8 cellular contexts compared by ENCODE assay signal in the genomic region with DNA sequence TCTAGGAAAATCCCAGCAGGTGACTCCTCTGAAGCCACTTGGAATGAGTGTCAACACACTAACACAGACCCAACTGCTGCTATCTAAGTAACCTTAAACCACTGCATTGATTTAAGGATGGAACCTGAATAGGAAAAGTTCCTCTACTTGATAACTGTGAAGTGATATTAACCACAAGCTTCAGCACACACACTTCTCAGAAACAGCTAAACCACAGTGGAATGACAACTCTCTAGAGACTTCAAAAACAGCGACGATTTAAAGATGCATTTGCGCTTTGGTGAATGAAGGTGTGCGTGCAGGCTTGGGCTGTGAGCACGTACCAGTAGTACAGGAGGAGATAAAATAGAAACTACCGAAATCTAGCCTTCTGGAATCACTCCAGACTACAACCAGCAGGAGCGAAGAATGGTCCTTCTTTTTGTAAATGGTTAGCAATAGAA.
DNase-seq lines count a peak whose midpoint lies in the region; ATAC-seq, FAIRE-seq and TF ChIP-seq lines count a peak whose summit lies in the region.

No MANE protein-coding gene starts in this region.

- DNase-seq in A549 (ENCODE audit: low read depth in 1 of 2, low spot score in 1 of 2) (peak in 1 of 2 experiments; percentile 14), MG63 (no peak), fibroblast of lung (ENCODE audit: low read depth in 2 of 2) (peak; percentile 34 to 68), vagina (ENCODE audit: extremely low spot score in 2 of 2) (no peak), NCI-H1694 (lab: John Stamatoyannopoulos, UW) (no peak)
- DNase-seq in activated CD8-positive, alpha-beta T cell treated with anti-CD3 and anti-CD28 coated beads for 36 hours = peak; percentile 74

- H3K36me3 ChIP-seq in MG63 = no peaks in the 10 kb centered on the region
- H3K36me3 ChIP-seq in fibroblast of lung (ENCODE audit: control insufficient read depth, insufficient read depth, low read length) = no peaks in the 10 kb centered on the region
- H3K36me3 ChIP-seq in parathyroid adenoma (ENCODE audit: control insufficient read depth, insufficient read depth, low read length) = no peaks in the 10 kb centered on the region
- no peaks in the 10 kb centered on the region for H3K36me3 ChIP-seq in vagina

- peak; percentile 73 for FAIRE-seq in A549 (lab: Jason Lieb, UNC)

- TF ChIP-seq CTCF in A549 (IDR thresholded peaks at IDR 0.05) (no peak), fibroblast of lung (conservative IDR thresholded peaks at IDR 0.05 in 1 of 2, IDR thresholded peaks at IDR 0.05 in 1 of 2; ENCODE audit: low read depth in 1 of 2, low read length in 2 of 2) (no peak), parathyroid adenoma (IDR thresholded peaks at IDR 0.05) (no peak), vagina (IDR thresholded peaks at IDR 0.05) (no peak)
- TF ChIP-seq CTCF in activated CD8-positive, alpha-beta T cell treated with anti-CD3 and anti-CD28 coated beads for 36 hours (IDR thresholded peaks at IDR 0.05) = no peak

- TF ChIP-seq POLR2A in A549 (IDR thresholded peaks at IDR 0.05; ENCODE audit: low read length) (no peak), vagina (IDR thresholded peaks at IDR 0.05) (no peak)

- peak overlapping the region; percentile 73 to 85; a peak in 4 of 6 replicates for H3K27ac ChIP-seq in A549
- peak overlapping the region; percentile 74 for H3K27ac ChIP-seq in fibroblast of lung (ENCODE audit: insufficient read depth, low read length)
- peak overlapping the region; percentile 48 for H3K27ac ChIP-seq in parathyroid adenoma
- peak overlapping the region; percentile 82 for H3K27ac ChIP-seq in vagina

- H3K4me3 ChIP-seq in A549 (peak overlapping the region; percentile 67), MG63 (peak overlapping the region; percentile 65), fibroblast of lung (replicated peaks in 1 of 4; ENCODE audit: control extremely low read depth in 1 of 4, insufficient read depth in 1 of 4, low read depth in 3 of 4, low read length in 4 of 4) (peak overlapping the region; percentile 80 to 86 (median 84)), parathyroid adenoma (ENCODE audit: low read depth, low read length) (peak overlapping the region; percentile 72), vagina (peak overlapping the region; percentile 66 to 72)

- no peak overlapping the region for H2AFZ ChIP-seq in fibroblast of lung (ENCODE audit: low read length)
- peak overlapping the region; percentile 87 for H2AFZ ChIP-seq in parathyroid adenoma

- CTCF ChIA-PET in A549 (lab: Yijun Ruan, JAX) = interaction anchor here (0.7 to 5.2 kb wide), 15 partner anchors 10 to 171 kb away, joined by 3 to 22 read pairs (median 5); no protein-coding TSS in a partner anchor
- CTCF ChIA-PET in activated CD8-positive, alpha-beta T cell treated with anti-CD3 and anti-CD28 coated beads for 36 hours (lab: Charles Lee) = interaction anchor here (0.7 to 2.5 kb wide), 14 partner anchors 10 to 390 kb away, joined by 3 to 10 read pairs (median 4); no protein-coding TSS in a partner anchor

- no peaks in the 10 kb centered on the region for H3K9me3 Mint-ChIP-seq in activated CD8-positive, alpha-beta T cell treated with anti-CD3 and anti-CD28 coated beads for 36 hours

- TF ChIP-seq EP300 in A549 (IDR thresholded peaks at IDR 0.05) = no peak

- peaks cover 26% of the 10 kb centered on the region for H3K36me3 Mint-ChIP-seq in activated CD8-positive, alpha-beta T cell treated with anti-CD3 and anti-CD28 coated beads for 36 hours (ENCODE audit: low read depth)

- H3K27me3 ChIP-seq in MG63 = no peaks in the 10 kb centered on the region
- H3K27me3 ChIP-seq in fibroblast of lung (ENCODE audit: control insufficient read depth, insufficient read depth, low read length) = no peaks in the 10 kb centered on the region
- no peaks in the 10 kb centered on the region for H3K27me3 ChIP-seq in parathyroid adenoma (ENCODE audit: control insufficient read depth, insufficient read depth, low read length)
- H3K27me3 ChIP-seq in vagina = no peaks in the 10 kb centered on the region

- H3K9ac ChIP-seq in fibroblast of lung (ENCODE audit: insufficient read depth, low read length) = no peak overlapping the region
- no peak overlapping the region for H3K9ac ChIP-seq in parathyroid adenoma

- H3K4me1 ChIP-seq in A549 (peaks cover 5% of the 10 kb centered on the region; the same call in 2 of the 3 replicates), fibroblast of lung (ENCODE audit: control insufficient read depth, extremely low read depth, insufficient read depth, low read length) (no peaks in the 10 kb centered on the region), parathyroid adenoma (peaks cover 5% of the 10 kb centered on the region), vagina (peaks cover 21% of the 10 kb centered on the region)

- peak overlapping the region; percentile 94 for H3K27ac Mint-ChIP-seq in activated CD8-positive, alpha-beta T cell treated with anti-CD3 and anti-CD28 coated beads for 36 hours

- no peaks in the 10 kb centered on the region for H3K9me3 ChIP-seq in A549
- no peaks in the 10 kb centered on the region for H3K9me3 ChIP-seq in MG63
- no peaks in the 10 kb centered on the region for H3K9me3 ChIP-seq in fibroblast of lung (ENCODE audit: control insufficient read depth, insufficient read depth, low read depth, low read length)
- no peaks in the 10 kb centered on the region for H3K9me3 ChIP-seq in parathyroid adenoma (ENCODE audit: control insufficient read depth, low read length)
- H3K9me3 ChIP-seq in vagina = no peaks in the 10 kb centered on the region

- ATAC-seq in A549 (peak in 1 of 2 experiments; percentile 19; a peak in 3 of 6 replicates), GM19025 (IDR thresholded peaks at IDR 0.05; ENCODE audit: low read depth, unreplicated experiment) (peak; percentile 34)
- peak; percentile 40 for ATAC-seq in activated CD8-positive, alpha-beta T cell treated with anti-CD3 and anti-CD28 coated beads for 36 hours

- H3K4me3 Mint-ChIP-seq in activated CD8-positive, alpha-beta T cell treated with anti-CD3 and anti-CD28 coated beads for 36 hours = peak overlapping the region; percentile 96

- intact Hi-C loops in activated CD8-positive, alpha-beta T cell treated with anti-CD3 and anti-CD28 coated beads for 36 hours (cut with micrococcal nuclease) = loop anchor here (2.0 to 5.0 kb wide), 4 partner anchors 38 to 118 kb away; no protein-coding TSS in a partner anchor
- intact Hi-C loops in vagina (cut with DNase I) = no loop called here

- H3K4me2 ChIP-seq in A549 = peak overlapping the region; percentile 86
- peak overlapping the region; percentile 87 for H3K4me2 ChIP-seq in fibroblast of lung (ENCODE audit: extremely low read depth, insufficient read depth, low read length)
- H3K4me2 ChIP-seq in parathyroid adenoma (ENCODE audit: low read length) = peak overlapping the region; percentile 98

- 44% methylated on average over 7 of the region's 7 CpGs for WGBS in A549 (ENCODE audit: missing lambda C conversion rate)

- peaks cover 3% of the 10 kb centered on the region for H3K79me2 ChIP-seq in fibroblast of lung (ENCODE audit: control insufficient read depth, insufficient read depth, low read length)
- H3K79me2 ChIP-seq in parathyroid adenoma = peaks cover 2% of the 10 kb centered on the region

- H3K4me1 Mint-ChIP-seq in activated CD8-positive, alpha-beta T cell treated with anti-CD3 and anti-CD28 coated beads for 36 hours (ENCODE audit: low read depth) = peaks cover 29% of the 10 kb centered on the region

- no peak for TF ChIP-seq RAD21 in A549 (conservative IDR thresholded peaks at IDR 0.05 in 1 of 2, IDR thresholded peaks at IDR 0.05 in 1 of 2)

- no peaks in the 10 kb centered on the region for H3K27me3 Mint-ChIP-seq in activated CD8-positive, alpha-beta T cell treated with anti-CD3 and anti-CD28 coated beads for 36 hours

- POLR2A ChIA-PET in A549 (lab: Yijun Ruan, JAX) = interaction anchor here (1.5 kb wide), 1 partner anchor 121 kb away, joined by 16 read pairs; no protein-coding TSS in a partner anchor
- POLR2A ChIA-PET in activated CD8-positive, alpha-beta T cell treated with anti-CD3 and anti-CD28 coated beads for 36 hours (lab: Charles Lee) = interaction anchor here (0.6 to 4.1 kb wide), 27 partner anchors 8 to 832 kb away, joined by 3 to 36 read pairs (median 5); a partner anchor contains a TSS

- no peaks in the 10 kb centered on the region for H4K20me1 ChIP-seq in fibroblast of lung (ENCODE audit: control insufficient read depth, extremely low read depth, insufficient read depth, low read length)

TF ChIP-seq in A549, 52 proteins besides CTCF, POLR2A, EP300 and RAD21:
- no peak for TF ChIP-seq HEYL (CRISPR knock-in tag; IDR thresholded peaks at IDR 0.05)
- no peak for TF ChIP-seq KDM5A (IDR thresholded peaks at IDR 0.05)
- no peak for TF ChIP-seq ZNF302 (CRISPR knock-in tag; IDR thresholded peaks at IDR 0.05)

Comparison
In these comparisons a context has a peak if more than half of its experiments do, and no peak if none do; other contexts are left out.
1. DNase-seq: peak in activated CD8-positive, alpha-beta T cell treated with anti-CD3 and anti-CD28 coated beads for 36 hours (single experiment) and fibroblast of lung (2 of 2); none in MG63 (single experiment), vagina (0 of 2) and NCI-H1694 (single experiment).
2. Peak in every context shown above with its lines, with median percentiles within 50 percentile points of each other: H3K27ac ChIP-seq, H3K4me2 ChIP-seq and H3K4me3 ChIP-seq.